In the genomic region with DNA sequence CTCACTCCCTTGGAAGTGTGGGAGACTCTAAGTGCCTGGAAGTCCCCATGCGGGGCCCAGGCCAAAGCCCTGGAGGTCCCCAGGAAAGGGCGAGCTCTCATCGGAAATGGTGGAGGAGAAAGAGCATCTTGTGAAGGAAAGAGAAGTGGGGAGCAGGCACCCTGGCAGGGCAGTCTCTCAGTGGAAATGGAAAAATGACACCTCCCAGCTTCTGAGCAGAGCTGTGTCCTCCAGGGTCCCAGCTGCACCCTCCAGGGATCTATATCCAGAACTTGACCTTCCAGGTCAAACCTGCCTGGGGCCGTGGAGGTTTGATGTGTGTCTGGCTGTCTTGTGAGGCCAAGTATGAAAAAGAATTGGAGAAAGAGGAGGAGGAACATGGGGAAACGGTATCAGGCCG, we compare ENCODE assay signal across 34 cellular contexts. TPM values are rescaled to one million over a fixed set of nuclear protein-coding genes. Genes with fewer than 3 reads are reported as not detected.
"Had no signal": no experiment of that assay in that cellular context is flagged by ENCODE, and none has a peak within 500 bp of the region (broad histone marks: within the 10 kb centered on the region; RNA-seq: fewer than 3 reads in every experiment).

No MANE protein-coding gene starts in this region.

- H3K4me3 ChIP-seq: colonic mucosa, esophagus squamous epithelium, gastroesophageal sphincter had no signal

- H3K27ac ChIP-seq: brain microvascular endothelial cell, colonic mucosa, epithelial cell of prostate, esophagus squamous epithelium, gastroesophageal sphincter, WERI-Rb-1 had no signal

- H3K36me3 Mint-ChIP-seq: activated naive CD8-positive, alpha-beta T cell had no signal

- DNase-seq: activated B cell treated with CpG ODN at 0.5 μM for 24 hours; activated CD4-positive, alpha-beta T cell treated with anti-CD3 and anti-CD28 coated beads for 48 hours; activated CD4-positive, alpha-beta T cell treated with anti-CD3 and anti-CD28 coated beads, Interleukin-2, amount 50 U/mL, for 1 hour; activated CD4-positive, alpha-beta T cell treated with anti-CD3 and anti-CD28 coated beads, Interleukin-2, amount 50 U/mL, for 48 hours; activated CD8-positive, alpha-beta memory T cell treated with anti-CD3 and anti-CD28 coated beads for 24 hours; activated CD8-positive, alpha-beta T cell treated with anti-CD3 and anti-CD28 coated beads for 36 hours; activated effector memory CD4-positive, alpha-beta T cell treated with Interleukin-2 at 50 U/mL for 16 hours; activated gamma-delta T cell treated with Interleukin-2 at 50 U/mL for 16 hours; activated naive CD4-positive, alpha-beta T cell treated with anti-CD3 and anti-CD28 coated beads, Interleukin-2, amount 50 U/mL, for 16 hours; activated naive CD4-positive, alpha-beta T cell treated with Interleukin-2 at 50 U/mL for 16 hours; activated T-cell treated with anti-CD3 and anti-CD28 coated beads, Interleukin-2, amount 50 U/mL, for 4 hours; amniotic stem cell; anterior cingulate cortex; brain microvascular endothelial cell; colonic mucosa; effector CD8-positive, alpha-beta T cell; esophagus squamous epithelium; T-helper 1 cell; T-helper 17 cell; T1000; WERI-Rb-1 had no signal

- ATAC-seq: activated CD4-positive, CD25-positive, alpha-beta regulatory T cell treated with anti-CD3 and anti-CD28 coated beads, Interleukin-2, amount 50 U/mL, for 24 hours; activated CD8-positive, alpha-beta T cell treated with anti-CD3 and anti-CD28 coated beads for 36 hours; activated T-cell treated with anti-CD3 and anti-CD28 coated beads, Interleukin-2, amount 50 U/mL, for 4 hours; activated T-helper 17 cell treated with anti-CD3 and anti-CD28 coated beads, Interleukin-2, amount 50 U/mL, for 72 hours; gastroesophageal sphincter; T-helper 17 cell had no signal

- H3K4me1 ChIP-seq: colonic mucosa, esophagus squamous epithelium, gastroesophageal sphincter had no signal

- H3K27me3 ChIP-seq: colonic mucosa had no signal

- H3K4me3 Mint-ChIP-seq: activated B cell treated with CpG ODN at 0.5 μM for 24 hours; activated CD8-positive, alpha-beta T cell treated with anti-CD3 and anti-CD28 coated beads for 36 hours; activated naive CD8-positive, alpha-beta T cell; activated T-cell treated with anti-CD3 and anti-CD28 coated beads, Interleukin-2, amount 50 U/mL, for 4 hours; activated T-helper 17 cell treated with anti-CD3 and anti-CD28 coated beads, Interleukin-2, amount 50 U/mL, for 72 hours; T-helper 17 cell; T-helper 2 cell treated with Interferon-gamma antibody and Interleukin-4, amounts not matched to agents 5 μg/mL and 100 μg/mL, for 36 hours had no signal

- H3K9me3 ChIP-seq: colonic mucosa, esophagus squamous epithelium, gastroesophageal sphincter had no signal

- H3K27ac Mint-ChIP-seq: activated B cell treated with CpG ODN at 0.5 μM for 24 hours; activated CD8-positive, alpha-beta T cell treated with anti-CD3 and anti-CD28 coated beads for 36 hours; activated naive CD8-positive, alpha-beta T cell; activated T-helper 17 cell treated with anti-CD3 and anti-CD28 coated beads, Interleukin-2, amount 50 U/mL, for 72 hours; T-helper 17 cell; T-helper 2 cell treated with Interferon-gamma antibody and Interleukin-4, amounts not matched to agents 5 μg/mL and 100 μg/mL, for 36 hours had no signal

- H3K9me3 Mint-ChIP-seq: activated B cell treated with CpG ODN at 0.5 μM for 24 hours; activated CD8-positive, alpha-beta T cell treated with anti-CD3 and anti-CD28 coated beads for 36 hours; activated T-cell treated with anti-CD3 and anti-CD28 coated beads, Interleukin-2, amount 50 U/mL, for 4 hours; activated T-helper 17 cell treated with anti-CD3 and anti-CD28 coated beads, Interleukin-2, amount 50 U/mL, for 72 hours; T-helper 2 cell treated with Interferon-gamma antibody and Interleukin-4, amounts not matched to agents 5 μg/mL and 100 μg/mL, for 36 hours had no signal

- H3K36me3 ChIP-seq: brain microvascular endothelial cell, colonic mucosa, esophagus squamous epithelium, gastroesophageal sphincter, WERI-Rb-1 had no signal

- H3K4me1 Mint-ChIP-seq: activated B cell treated with CpG ODN at 0.5 μM for 24 hours; activated T-helper 17 cell treated with anti-CD3 and anti-CD28 coated beads, Interleukin-2, amount 50 U/mL, for 72 hours had no signal

RNA-seq across cellular contexts. Expression of a gene that starts 29.5 kb away (rescaled TPM):
- total RNA-seq: activated B cell treated with CpG ODN at 0.5 μM for 24 hours; activated CD8-positive, alpha-beta T cell treated with anti-CD3 and anti-CD28 coated beads for 36 hours; activated T-cell treated with anti-CD3 and anti-CD28 coated beads, Interleukin-2, amount 50 U/mL, for 4 hours; bronchial epithelial cell; cardiac septum; dermis microvascular lymphatic vessel endothelial cell; endothelial cell of umbilical vein; esophagus squamous epithelium; fibroblast of lung; fibroblast of villous mesenchyme; gastroesophageal sphincter; T-helper 17 cell had no signal
- polyA plus RNA-seq: endothelial cell of umbilical vein, esophagus, fibroblast of lung had no signal
